Comparison of ENCODE assay signal across 9 cellular contexts in the genomic region with DNA sequence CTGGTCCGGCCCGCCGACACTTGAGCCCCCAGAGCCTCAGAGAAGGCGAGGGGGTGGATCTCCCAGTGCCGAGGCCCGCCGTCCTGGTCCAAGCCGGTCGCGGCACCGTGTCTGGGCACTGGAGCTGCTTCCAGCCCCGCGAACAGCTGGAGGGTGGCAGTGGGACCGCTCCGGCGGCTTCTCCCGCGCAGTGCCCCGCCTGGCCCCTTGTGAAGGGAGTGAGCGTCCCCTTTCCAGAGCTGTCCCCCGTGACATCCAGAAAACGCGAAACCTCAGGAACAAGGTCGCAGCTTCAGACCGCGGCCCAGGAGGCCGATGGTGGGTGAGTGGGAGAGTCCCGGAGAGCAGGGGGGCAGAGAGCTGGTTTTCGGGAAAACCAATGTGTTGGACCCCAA. TPM values are rescaled to one million over a fixed set of nuclear protein-coding genes. Genes with fewer than 3 reads are reported as not detected.
DNase-seq lines count a peak whose midpoint lies in the region; ATAC-seq, FAIRE-seq and TF ChIP-seq lines count a peak whose summit lies in the region.
"Had no signal": no experiment of that assay in that cellular context is flagged by ENCODE, and none has a peak within 500 bp of the region (broad histone marks: within the 10 kb centered on the region; RNA-seq: fewer than 3 reads in every experiment).

No MANE protein-coding gene starts in this region.

- CTCF ChIA-PET in mammary epithelial cell (lab: Charles Lee; ENCODE audit: low non-redundant PET) = no interaction called here

- peak; percentile 2 for ATAC-seq in HG02981 (IDR thresholded peaks at IDR 0.05; ENCODE audit: unreplicated experiment)
- no peak for ATAC-seq in natural killer cell treated with Interleukin-12 subunit alpha and Interleukin-12 subunit beta and Interleukin-15 and Interleukin-18, amount 100 ng/mL, for 72 hours
- no peak for ATAC-seq in GM18873 (IDR thresholded peaks at IDR 0.05; ENCODE audit: low FRiP score, unreplicated experiment)

- H3K4me3 ChIP-seq in GM12864 (ENCODE audit: low read depth, low read length) (peak overlapping the region; percentile 39), mammary epithelial cell (replicated peaks in 1 of 3; ENCODE audit: insufficient read depth in 1 of 3, low read depth in 2 of 3, low read length in 3 of 3) (peak overlapping the region in 2 of 3 experiments; percentile 39 to 40)

- H3K4me2 ChIP-seq in mammary epithelial cell (ENCODE audit: insufficient read depth, low read depth, low read length) = peak overlapping the region; percentile 85

- BruUV-seq in mammary epithelial cell (replicated peaks; lab: Mats Ljungman, UMichigan) = no TSS peak

- H3K4me1 Mint-ChIP-seq in natural killer cell treated with Interleukin-12 subunit alpha and Interleukin-12 subunit beta and Interleukin-15 and Interleukin-18, amount 100 ng/mL, for 72 hours (ENCODE audit: low read depth in 2 of 2) = peaks cover 10 to 21% of the 10 kb centered on the region in 2 donors

- H3K9ac ChIP-seq in mammary epithelial cell (ENCODE audit: insufficient read depth, low read length) = no peak overlapping the region

- peak overlapping the region; percentile 81 for H3K4me3 Mint-ChIP-seq in natural killer cell treated with Interleukin-12 subunit alpha and Interleukin-12 subunit beta and Interleukin-15 and Interleukin-18, amount 100 ng/mL, for 72 hours

- FAIRE-seq in GM19239 (lab: Jason Lieb, UNC) = no peak

- peaks cover 7% of the 10 kb centered on the region for H3K9me3 ChIP-seq in mammary epithelial cell (replicated peaks; ENCODE audit: insufficient read depth, low read length)

- no peak for TF ChIP-seq CTCF in GM12864 (IDR thresholded peaks at IDR 0.05; ENCODE audit: low read depth, low read length, missing control alignments)
- no peak for TF ChIP-seq CTCF in mammary epithelial cell (conservative IDR thresholded peaks at IDR 0.05 in 1 of 2, IDR thresholded peaks at IDR 0.05 in 1 of 2; ENCODE audit: extremely low read depth in 1 of 2, insufficient read depth in 1 of 2, low read depth in 1 of 2, low read length in 2 of 2)

- no peak for DNase-seq in GM12864 (ENCODE audit: low read depth)
- DNase-seq in mammary epithelial cell = no peak
- DNase-seq in natural killer cell treated with Interleukin-12 subunit alpha and Interleukin-12 subunit beta and Interleukin-15 and Interleukin-18, amount 100 ng/mL, for 72 hours (ENCODE audit: low spot score) = peak; percentile 60
- no peak for DNase-seq in stimulated activated CD4-positive, alpha-beta T cell treated with anti-CD3 and anti-CD28 coated beads, Interleukin-2, amount 100 ng/mL, for 24 hours
- DNase-seq in GM19239 (ENCODE audit: insufficient read length, low spot score) = no peak
- no peak for DNase-seq in SHP77 (lab: John Stamatoyannopoulos, UW)

- 18% methylated on average over 10 of the region's 29 CpGs for whole genome bisulfite sequencing in mammary epithelial cell (ENCODE audit: low coverage, missing lambda C conversion rate)

- peaks cover 80% of the 10 kb centered on the region for H3K27me3 ChIP-seq in mammary epithelial cell (ENCODE audit: insufficient read depth, low read length)

- H2AFZ ChIP-seq in mammary epithelial cell (ENCODE audit: low read depth, low read length) = peak overlapping the region; percentile 90

- no peaks in the 10 kb centered on the region for H3K79me2 ChIP-seq in mammary epithelial cell (ENCODE audit: insufficient read depth, low read length)

- dilution Hi-C loops in mammary epithelial cell (cut with HindIII; ENCODE audit: low sequenced_read_pairs) = no loop called here

- peaks cover 36% of the 10 kb centered on the region for H3K4me1 ChIP-seq in mammary epithelial cell (ENCODE audit: insufficient read depth, low read length)

- no peaks in the 10 kb centered on the region for H3K9me3 Mint-ChIP-seq in natural killer cell treated with Interleukin-12 subunit alpha and Interleukin-12 subunit beta and Interleukin-15 and Interleukin-18, amount 100 ng/mL, for 72 hours

- no peak overlapping the region for H3K27ac ChIP-seq in mammary epithelial cell (ENCODE audit: insufficient read depth, low read depth, low read length)

- H3K27ac Mint-ChIP-seq in natural killer cell treated with Interleukin-12 subunit alpha and Interleukin-12 subunit beta and Interleukin-15 and Interleukin-18, amount 100 ng/mL, for 72 hours = no peak overlapping the region

- no peaks in the 10 kb centered on the region for H3K36me3 ChIP-seq in mammary epithelial cell (ENCODE audit: insufficient read depth, low read length)

- peaks cover 2% of the 10 kb centered on the region for H4K20me1 ChIP-seq in mammary epithelial cell (ENCODE audit: insufficient read depth, low read length)

- H3K36me3 Mint-ChIP-seq in natural killer cell treated with Interleukin-12 subunit alpha and Interleukin-12 subunit beta and Interleukin-15 and Interleukin-18, amount 100 ng/mL, for 72 hours = no peaks in the 10 kb centered on the region

- peaks cover 41 to 43% of the 10 kb centered on the region in 2 donors for H3K27me3 Mint-ChIP-seq in natural killer cell treated with Interleukin-12 subunit alpha and Interleukin-12 subunit beta and Interleukin-15 and Interleukin-18, amount 100 ng/mL, for 72 hours

- in situ Hi-C loops in mammary epithelial cell (cut with MboI; ENCODE audit: low sequenced_read_pairs in 2 of 2) = no loop called here

- intact Hi-C loops in mammary epithelial cell (cut with micrococcal nuclease) = loop anchor here (2.0 kb wide), 1 partner anchor 28 kb away; no protein-coding TSS in a partner anchor

RNA-seq across cellular contexts. Expression of gene EMX1, which starts 0.6 kb away (rescaled TPM):
- not detected for total RNA-seq in mammary epithelial cell
- not detected for polyA plus RNA-seq in mammary epithelial cell
- polyA minus RNA-seq in mammary epithelial cell = 0.31 TPM
- not detected for total RNA-seq in natural killer cell treated with Interleukin-12 subunit alpha and Interleukin-12 subunit beta and Interleukin-15 and Interleukin-18, amount 100 ng/mL, for 72 hours
- total RNA-seq: LHCN-M2 had no signal

RNA-seq across cellular contexts. Expression of gene SPR, which starts 29.5 kb away (rescaled TPM):
- total RNA-seq in mammary epithelial cell = 10 to 100 TPM; 24.5 to 25.1 TPM
- polyA plus RNA-seq in mammary epithelial cell = 37.1 TPM
- polyA minus RNA-seq in mammary epithelial cell = 18.6 TPM
- total RNA-seq in natural killer cell treated with Interleukin-12 subunit alpha and Interleukin-12 subunit beta and Interleukin-15 and Interleukin-18, amount 100 ng/mL, for 72 hours = 10 to 100 TPM in 1 of 2 donors, 1 to 10 TPM in 1; 3.4 to 10.2 TPM
